In genomic region chr5:56142620-56143431, GRCh38 we compare ENCODE assay signal across 10 cellular contexts.
A peak's percentile ranks its signal among the peaks of the same experiment; 100 is the strongest.
DNase-seq lines count a peak whose midpoint lies in the region; ATAC-seq and TF ChIP-seq lines count a peak whose summit lies in the region.
"Had no signal": no experiment of that assay in that cellular context is flagged by ENCODE, and none has a peak within 500 bp of the region (broad histone marks: within the 10 kb centered on the region; RNA-seq: fewer than 3 reads in every experiment).

No MANE protein-coding gene starts in this region.

- ATAC-seq in GM19467 (IDR thresholded peaks at IDR 0.05; ENCODE audit: unreplicated experiment): peak; percentile 88
- ATAC-seq in HG03280 (IDR thresholded peaks at IDR 0.05; ENCODE audit: unreplicated experiment): peak; percentile 73
- peak; percentile 39 for ATAC-seq in esophagus mucosa
- no peak for ATAC-seq in heart right ventricle

- TF ChIP-seq CTCF in GM12865 (IDR thresholded peaks at IDR 0.05; ENCODE audit: insufficient read depth, low read depth, low read length, missing control alignments) (no peak), heart right ventricle (IDR thresholded peaks at IDR 0.05) (no peak), neural progenitor cell (IDR thresholded peaks at IDR 0.05) (no peak)

- no peak overlapping the region for H3K4me2 ChIP-seq in neural progenitor cell
- H3K4me2 ChIP-seq: GM23338 had no signal

- H3F3A ChIP-seq in neural progenitor cell (ENCODE audit: low read depth): no peaks in the 10 kb centered on the region

- no peaks in the 10 kb centered on the region for H3K9me3 ChIP-seq in heart right ventricle
- H3K9me3 ChIP-seq in neural progenitor cell (ENCODE audit: low read depth): no peaks in the 10 kb centered on the region
- H3K9me3 ChIP-seq: upper lobe of left lung had no signal

- no peaks in the 10 kb centered on the region for H3K9me3 Mint-ChIP-seq in neural progenitor cell
- H3K9me3 Mint-ChIP-seq: GM23338 had no signal

- intact Hi-C loops in heart right ventricle (cut with DNase I): no loop called here

- WGBS in heart right ventricle, 2 donors: 90 to 93% methylated on average over 6 of the region's 6 CpGs

- no peaks in the 10 kb centered on the region for H3K36me3 Mint-ChIP-seq in neural progenitor cell

- peak; percentile 84 for DNase-seq in GM12865 (ENCODE audit: low read depth)
- no peak for DNase-seq in NCI-H128 (lab: John Stamatoyannopoulos, UW; ENCODE audit: unreplicated experiment)
- DNase-seq in heart right ventricle: no peak
- DNase-seq in neural progenitor cell (ENCODE audit: low spot score): no peak
- DNase-seq in islet precursor cell: no peak

- H3K27me3 Mint-ChIP-seq in neural progenitor cell (ENCODE audit: insufficient read depth, low read depth): no peaks in the 10 kb centered on the region

- H3K4me3 Mint-ChIP-seq in neural progenitor cell: no peak overlapping the region
- H3K4me3 Mint-ChIP-seq: GM23338 had no signal

- H3K36me3 ChIP-seq in heart right ventricle (no peaks in the 10 kb centered on the region), neural progenitor cell (no peaks in the 10 kb centered on the region)
- H3K36me3 ChIP-seq: upper lobe of left lung had no signal

- H3K4me1 ChIP-seq in heart right ventricle (peaks cover 0 to 34% (median 0%) of the 10 kb centered on the region in 9 donors), neural progenitor cell (no peaks in the 10 kb centered on the region)

- no peaks in the 10 kb centered on the region for H3K27me3 ChIP-seq in heart right ventricle
- H3K27me3 ChIP-seq in neural progenitor cell: no peaks in the 10 kb centered on the region
- H3K27me3 ChIP-seq: upper lobe of left lung had no signal

- H3K4me3 ChIP-seq in GM12865 (ENCODE audit: low read depth, low read length): no peak overlapping the region
- H3K4me3 ChIP-seq in heart right ventricle: no peak overlapping the region
- H3K4me3 ChIP-seq in neural progenitor cell: no peak overlapping the region
- H3K4me3 ChIP-seq: GM23338, upper lobe of left lung had no signal

- no peaks in the 10 kb centered on the region for H3K79me2 ChIP-seq in neural progenitor cell (ENCODE audit: low read depth)

- no peak overlapping the region for H2AFZ ChIP-seq in neural progenitor cell (replicated peaks)
- H2AFZ ChIP-seq: GM23338 had no signal

- H3K27ac Mint-ChIP-seq in neural progenitor cell: no peak overlapping the region
- H3K27ac Mint-ChIP-seq: GM23338 had no signal

- no peaks in the 10 kb centered on the region for H4K20me1 ChIP-seq in neural progenitor cell (ENCODE audit: low read depth)

- H3K27ac ChIP-seq in heart right ventricle (no peak overlapping the region), neural progenitor cell (no peak overlapping the region)
- H3K27ac ChIP-seq: upper lobe of left lung had no signal

- no peak overlapping the region for H3K9ac ChIP-seq in neural progenitor cell

- H3K4me1 Mint-ChIP-seq in neural progenitor cell: no peaks in the 10 kb centered on the region
- H3K4me1 Mint-ChIP-seq: GM23338 had no signal

Comparison
In these comparisons a context has a peak if more than half of its experiments do, and no peak if none do; other contexts are left out.
1. ATAC-seq: peak in GM19467 (single experiment), HG03280 (single experiment) and esophagus mucosa (single experiment); none in heart right ventricle (0 of 8).